ENCODE assay signal across 12 cellular contexts in genomic region chr3:64343692-64344440, GRCh38.
A peak's percentile ranks its signal among the peaks of the same experiment; 100 is the strongest.
DNase-seq lines count a peak whose midpoint lies in the region; ATAC-seq and TF ChIP-seq lines count a peak whose summit lies in the region.
"Had no signal": no experiment of that assay in that cellular context is flagged by ENCODE, and none has a peak within 500 bp of the region (broad histone marks: within the 10 kb centered on the region; RNA-seq: fewer than 3 reads in every experiment).

No MANE protein-coding gene starts in this region.

- peak overlapping the region; percentile 4 to 87 for H3K18ac ChIP-seq in mesenchymal stem cell (ENCODE audit: low read depth in 1 of 2, low read length in 2 of 2)

- no peak for DNase-seq in chondrocyte (ENCODE audit: low spot score)
- peak; percentile 95 for DNase-seq in mesenchymal stem cell
- no peak for DNase-seq in type B pancreatic cell (ENCODE audit: extremely low spot score, unreplicated experiment)
- DNase-seq in HPDE6-E6E7 (ENCODE audit: extremely low spot score): no peak
- no peak for DNase-seq in effector CD8-positive, alpha-beta T cell (lab: John Stamatoyannopoulos, UW)
- no peak for DNase-seq in mucosa of gallbladder (ENCODE audit: low spot score)
- DNase-seq: activated T-cell treated with anti-CD3 and anti-CD28 coated beads, Interleukin-2, amount 50 U/mL, for 1 hour; hippocampal formation; midbrain had no signal

- H3K4me3 ChIP-seq in HUES48 (ENCODE audit: low read depth, low read length) (no peak overlapping the region), mesenchymal stem cell (ENCODE audit: insufficient read depth in 1 of 2, low read depth in 1 of 2, low read length in 2 of 2) (no peak overlapping the region)
- H3K4me3 ChIP-seq: skin epidermis had no signal

- H3K9ac ChIP-seq in HUES48 (ENCODE audit: low read depth, low read length) (peak overlapping the region; percentile 26; the same call in 1 of the 2 replicates), mesenchymal stem cell (ENCODE audit: low read length) (peak overlapping the region; percentile 77)

- no peaks in the 10 kb centered on the region for H3K27me3 Mint-ChIP-seq in chondrocyte (ENCODE audit: low read depth)
- peaks cover 3% of the 10 kb centered on the region for H3K27me3 Mint-ChIP-seq in type B pancreatic cell

- peak overlapping the region; percentile 95 for H3K27ac ChIP-seq in HUES48 (ENCODE audit: low read depth, low read length)
- H3K27ac ChIP-seq in mesenchymal stem cell (ENCODE audit: low read length, poor library complexity, severe bottlenecking): peak overlapping the region; percentile 99

- H3K4ac ChIP-seq in mesenchymal stem cell (ENCODE audit: low read depth in 1 of 2, low read length in 2 of 2): peak overlapping the region; percentile 79 to 88

- no peak overlapping the region for H4K8ac ChIP-seq in mesenchymal stem cell (ENCODE audit: low read length)

- no peaks in the 10 kb centered on the region for H3K79me1 ChIP-seq in mesenchymal stem cell (replicated peaks; ENCODE audit: low read length, poor library complexity, severe bottlenecking)

- 69% methylated on average over 5 of the region's 8 CpGs for WGBS in mesenchymal stem cell

- H3K4me1 ChIP-seq in HUES48 (ENCODE audit: control insufficient read depth, insufficient read depth, low read length) (peaks cover 50% of the 10 kb centered on the region), mesenchymal stem cell (ENCODE audit: control insufficient read depth, insufficient read depth, low read depth, low read length) (peaks cover 9% of the 10 kb centered on the region)

- H3K4me3 Mint-ChIP-seq in chondrocyte (ENCODE audit: unreplicated experiment): peak overlapping the region; percentile 3
- peak overlapping the region; percentile 28 for H3K4me3 Mint-ChIP-seq in type B pancreatic cell

- peaks cover 79% of the 10 kb centered on the region for H3K4me1 Mint-ChIP-seq in chondrocyte (ENCODE audit: low read depth)
- peaks cover 78% of the 10 kb centered on the region for H3K4me1 Mint-ChIP-seq in type B pancreatic cell (ENCODE audit: unreplicated experiment)

- H2AFZ ChIP-seq in mesenchymal stem cell (ENCODE audit: low read depth, low read length): no peak overlapping the region

- H3K27ac Mint-ChIP-seq in chondrocyte (ENCODE audit: unreplicated experiment): peak overlapping the region; percentile 95
- H3K27ac Mint-ChIP-seq in type B pancreatic cell: peak overlapping the region; percentile 80

- no peak for TF ChIP-seq CTCF in chondrocyte (IDR thresholded peaks at IDR 0.05)
- TF ChIP-seq CTCF in type B pancreatic cell (conservative IDR thresholded peaks at IDR 0.05): no peak

- H3K4me2 ChIP-seq in mesenchymal stem cell (ENCODE audit: low read length, poor library complexity, severe bottlenecking): no peak overlapping the region

- ATAC-seq in GM19023 (IDR thresholded peaks at IDR 0.05; ENCODE audit: unreplicated experiment): no peak

- H2BK5ac ChIP-seq in mesenchymal stem cell (ENCODE audit: low read depth, low read length, poor library complexity, severe bottlenecking): peak overlapping the region; percentile 90

- H3K36me3 Mint-ChIP-seq in chondrocyte (ENCODE audit: low read depth) (peaks cover under 1% of the 10 kb centered on the region), type B pancreatic cell (no peaks in the 10 kb centered on the region)

- H3K9me3 Mint-ChIP-seq in chondrocyte (ENCODE audit: low read depth): peaks cover 1% of the 10 kb centered on the region
- H3K9me3 Mint-ChIP-seq in type B pancreatic cell: no peaks in the 10 kb centered on the region

- peak overlapping the region; percentile 80 for H4K91ac ChIP-seq in mesenchymal stem cell (ENCODE audit: low read length)

- H3K27me3 ChIP-seq in HUES48 (ENCODE audit: control insufficient read depth, insufficient read depth, low read length) (no peaks in the 10 kb centered on the region), mesenchymal stem cell (ENCODE audit: control insufficient read depth in 1 of 2, insufficient read depth in 1 of 2, low read length in 2 of 2) (no peaks in the 10 kb centered on the region)

- peak overlapping the region; percentile 95 to 98 for H2BK12ac ChIP-seq in mesenchymal stem cell (ENCODE audit: low read length in 2 of 2)

- H3K14ac ChIP-seq in mesenchymal stem cell (ENCODE audit: low read length in 2 of 2): no peak overlapping the region

- peak overlapping the region; percentile 74 for H2AK5ac ChIP-seq in mesenchymal stem cell (ENCODE audit: low read length, severe bottlenecking)

- H3K36me3 ChIP-seq in HUES48 (ENCODE audit: control insufficient read depth, insufficient read depth, low read length) (no peaks in the 10 kb centered on the region), mesenchymal stem cell (ENCODE audit: control insufficient read depth in 1 of 2, insufficient read depth in 2 of 2, low read depth in 1 of 2, low read length in 2 of 2) (no peaks in the 10 kb centered on the region)

- H2BK120ac ChIP-seq in mesenchymal stem cell (ENCODE audit: low read depth, low read length): peak overlapping the region; percentile 42

- H3K23ac ChIP-seq in mesenchymal stem cell (ENCODE audit: low read length in 2 of 2): no peak overlapping the region

- no peak overlapping the region for H2BK15ac ChIP-seq in mesenchymal stem cell (ENCODE audit: low read depth, poor library complexity, severe bottlenecking)

- H3K9me3 ChIP-seq in HUES48 (ENCODE audit: control insufficient read depth, insufficient read depth, low read length) (no peaks in the 10 kb centered on the region), mesenchymal stem cell (ENCODE audit: control insufficient read depth, low read length) (no peaks in the 10 kb centered on the region)
